8 cellular contexts compared by ENCODE assay signal in the genomic region with DNA sequence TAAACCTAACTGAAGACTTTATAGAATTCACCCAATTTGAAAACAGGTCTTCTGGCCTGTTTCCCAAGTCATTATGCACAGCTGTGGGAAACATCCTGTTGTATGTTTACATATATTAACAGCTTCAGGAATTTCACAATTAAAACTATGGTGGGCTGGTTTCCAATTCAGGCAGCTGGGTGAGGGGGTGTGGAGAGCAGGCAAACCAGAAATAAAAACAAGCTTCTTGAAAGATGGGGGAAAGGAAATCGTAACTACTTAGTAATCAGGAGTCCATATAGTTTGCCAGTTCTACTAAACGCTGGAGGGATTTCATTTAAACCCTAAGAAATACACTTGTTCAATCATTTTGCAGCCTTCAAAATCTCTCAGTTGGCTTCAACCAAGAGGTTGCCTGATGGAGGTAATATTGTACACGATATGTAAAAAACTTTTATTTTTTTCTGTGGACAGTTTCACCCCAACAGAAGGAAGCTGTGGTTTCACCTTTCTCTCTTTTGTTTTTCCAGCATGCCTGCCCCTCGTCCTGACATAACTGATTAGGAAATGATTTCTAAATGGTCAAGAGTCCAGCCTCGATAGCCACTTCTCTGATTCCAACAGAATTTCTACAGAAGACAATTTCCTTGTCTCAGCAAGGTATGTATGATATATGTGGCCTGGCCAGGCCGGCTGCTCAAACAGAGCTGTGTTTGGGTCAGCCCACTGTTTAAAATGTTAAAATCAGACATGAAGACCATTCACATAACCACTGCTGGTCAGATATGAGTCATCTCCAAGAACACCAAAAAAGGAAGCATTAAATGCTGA. TPM values are rescaled to one million over a fixed set of nuclear protein-coding genes. Genes with fewer than 3 reads are reported as not detected.
A peak's percentile ranks its signal among the peaks of the same experiment; 100 is the strongest.
DNase-seq lines count a peak whose midpoint lies in the region; ATAC-seq, FAIRE-seq and TF ChIP-seq lines count a peak whose summit lies in the region.

No MANE protein-coding gene starts in this region.

- ATAC-seq in GM19468 (IDR thresholded peaks at IDR 0.05; ENCODE audit: extremely low read depth, unreplicated experiment): peak; percentile 39

- FAIRE-seq in bronchial epithelial cell (lab: Jason Lieb, UNC): no peak

- no peaks in the 10 kb centered on the region for H3K27me3 ChIP-seq in bronchial epithelial cell (ENCODE audit: control insufficient read depth, insufficient read depth, low read length)

- DNase-seq in AG08396 (ENCODE audit: low spot score) (peak; percentile 44), LNCaP clone FGC (ENCODE audit: low read depth) (peak; percentile 44), bronchial epithelial cell (ENCODE audit: low read depth) (peak; percentile 88), myocyte (ENCODE audit: low read depth) (peak; percentile 84), GM19240 (ENCODE audit: insufficient read length, low spot score) (no peak), NCI-H1436 treated with DMSO at 0.1 percent for 48 hours (lab: John Stamatoyannopoulos, UW) (no peak)
- no peak for DNase-seq in stimulated activated CD4-positive, alpha-beta T cell treated with anti-CD3 and anti-CD28 coated beads, Interleukin-4, amount 100 ng/mL, for 24 hours

- H3K4me3 ChIP-seq in LNCaP clone FGC (ENCODE audit: low read depth, low read length): no peak overlapping the region
- no peak overlapping the region for H3K4me3 ChIP-seq in bronchial epithelial cell (ENCODE audit: low read depth, low read length)

- H3K36me3 ChIP-seq in bronchial epithelial cell (ENCODE audit: control insufficient read depth, insufficient read depth, low read length): no peaks in the 10 kb centered on the region

- TF ChIP-seq CTCF in LNCaP clone FGC (IDR thresholded peaks at IDR 0.05; ENCODE audit: control insufficient read depth, extremely low read depth, insufficient read depth) (no peak), bronchial epithelial cell (IDR thresholded peaks at IDR 0.05; ENCODE audit: insufficient read depth, low read length, severe bottlenecking) (no peak)

RNA-seq across cellular contexts. Expression of a gene that starts 22.6 kb away (rescaled TPM):
- total RNA-seq in bronchial epithelial cell (20.8 and 32.1 TPM in 2 replicates), myocyte (3.9 and 7.2 TPM in 2 replicates)
- 6.7 TPM for polyA plus RNA-seq in myocyte (2012)

Comparison
In these comparisons a context has a peak if more than half of its experiments do, and no peak if none do; other contexts are left out.
1. DNase-seq: peak in AG08396 (single experiment), LNCaP clone FGC (single experiment), bronchial epithelial cell (single experiment) and myocyte (single experiment); none in GM19240 (single experiment), stimulated activated CD4-positive, alpha-beta T cell treated with anti-CD3 and anti-CD28 coated beads, Interleukin-4, amount 100 ng/mL, for 24 hours (single experiment) and NCI-H1436 treated with DMSO at 0.1 percent for 48 hours (single experiment).